In the genomic region with DNA sequence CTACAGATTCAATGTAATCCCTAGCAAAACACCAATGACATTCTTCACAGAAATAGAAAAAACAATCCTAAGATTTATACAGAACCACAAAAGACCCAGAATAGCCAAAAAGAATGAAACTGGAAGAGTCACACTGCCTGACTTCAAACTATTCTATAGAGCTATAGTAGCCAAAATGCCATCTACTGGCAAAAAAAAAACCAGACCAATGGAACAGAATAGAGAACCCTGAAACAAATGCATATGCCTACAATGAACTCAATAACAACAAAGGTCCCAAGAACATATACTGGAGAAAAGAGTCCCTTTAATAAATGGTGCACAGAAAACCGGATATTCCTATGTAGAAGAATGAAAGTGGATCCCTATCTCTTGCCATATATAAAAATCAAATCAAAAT, we compare ENCODE assay signal across 33 cellular contexts.
"Had no signal": no experiment of that assay in that cellular context is flagged by ENCODE, and none has a peak within 500 bp of the region (broad histone marks: within the 10 kb centered on the region; RNA-seq: fewer than 3 reads in every experiment).

No MANE protein-coding gene starts in this region.

- H3K27me3 Mint-ChIP-seq: activated naive CD8-positive, alpha-beta T cell treated with anti-CD3 and anti-CD28 coated beads, Interleukin-2, amount 50 U/mL, for 24 hours; T-helper 17 cell had no signal

- H3K9me3 Mint-ChIP-seq: activated naive CD8-positive, alpha-beta T cell treated with anti-CD3 and anti-CD28 coated beads, Interleukin-2, amount 50 U/mL, for 24 hours; WTC11 had no signal

- DNase-seq: activated CD4-positive, alpha-beta T cell treated with anti-CD3 and anti-CD28 coated beads for 48 hours; activated CD4-positive, alpha-beta T cell treated with anti-CD3 and anti-CD28 coated beads, Interleukin-2, amount 50 U/mL, for 4 hours; activated CD4-positive, CD25-positive, alpha-beta regulatory T cell treated with anti-CD3 and anti-CD28 coated beads, Interleukin-2, amount 50 U/mL, for 72 hours; activated CD8-positive, alpha-beta memory T cell treated with anti-CD3 and anti-CD28 coated beads, Interleukin-2, amount 50 U/mL, for 48 hours; activated CD8-positive, alpha-beta T cell treated with anti-CD3 and anti-CD28 coated beads, Interleukin-2, amount 10 ng/mL, durations not matched to agents 7 days and 5 days; activated effector memory CD4-positive, alpha-beta T cell treated with anti-CD3 and anti-CD28 coated beads, Interleukin-2, amount 50 U/mL, for 16 hours; activated naive CD4-positive, alpha-beta T cell treated with Interleukin-2 at 50 U/mL for 16 hours; activated naive CD8-positive, alpha-beta T cell treated with anti-CD3 and anti-CD28 coated beads, Interleukin-2, amount 50 U/mL, for 24 hours; activated T-cell treated with anti-CD3 and anti-CD28 coated beads, Interleukin-2, amount 50 U/mL, for 1 hour; amniotic stem cell; body of pancreas; central memory CD4-positive, alpha-beta T cell; MG63; MV-4-11; NCI-H1092 treated with DMSO at 0.1 percent for 48 hours; NCI-H1417 treated with DMSO at 0.1 percent for 48 hours; NCI-H1694; NCI-H2029; NCI-H2107; NCI-H2171 treated with DMSO at 0.1 percent for 48 hours; NCI-H226; NCI-H526; NCI-H774; PC-3; SHP77; T-helper 17 cell; T-helper 9 cell had no signal

- H3K27ac Mint-ChIP-seq: activated CD8-positive, alpha-beta T cell treated with anti-CD3 and anti-CD28 coated beads, Interleukin-2, amount 10 ng/mL, durations not matched to agents 7 days and 5 days; activated naive CD4-positive, alpha-beta T cell treated with anti-CD3 and anti-CD28 coated beads, Interleukin-2, amount 50 U/mL, for 72 hours; activated naive CD8-positive, alpha-beta T cell treated with anti-CD3 and anti-CD28 coated beads, Interleukin-2, amount 50 U/mL, for 24 hours; T-helper 17 cell had no signal

- H3K27ac ChIP-seq: ascending aorta, body of pancreas, SJSA1 had no signal

- H3K4me1 ChIP-seq: ascending aorta, SJSA1 had no signal

- H3K4me3 Mint-ChIP-seq: activated CD8-positive, alpha-beta T cell treated with anti-CD3 and anti-CD28 coated beads, Interleukin-2, amount 10 ng/mL, durations not matched to agents 7 days and 5 days; activated naive CD8-positive, alpha-beta T cell treated with anti-CD3 and anti-CD28 coated beads, Interleukin-2, amount 50 U/mL, for 24 hours; T-helper 17 cell; WTC11 had no signal

- FAIRE-seq: bronchial epithelial cell, RCC 7860 had no signal

- H3K27me3 ChIP-seq: ascending aorta, body of pancreas, MG63, SJSA1 had no signal

- ATAC-seq: activated CD8-positive, alpha-beta T cell treated with anti-CD3 and anti-CD28 coated beads, Interleukin-2, amount 10 ng/mL, durations not matched to agents 7 days and 5 days; activated naive CD4-positive, alpha-beta T cell treated with anti-CD3 and anti-CD28 coated beads, Interleukin-2, amount 50 U/mL, for 72 hours; activated naive CD8-positive, alpha-beta T cell treated with anti-CD3 and anti-CD28 coated beads, Interleukin-2, amount 50 U/mL, for 24 hours; body of pancreas; PC-3; T-helper 17 cell; WTC11 had no signal

- H3K4me3 ChIP-seq: ascending aorta, body of pancreas, MG63, SJSA1 had no signal

- H3K9me3 ChIP-seq: ascending aorta, body of pancreas, MG63, SJSA1 had no signal
